ENCODE assay signal across 9 cellular contexts in genomic region chr13:74026753-74027152, GRCh38.
DNase-seq lines count a peak whose midpoint lies in the region; ATAC-seq and TF ChIP-seq lines count a peak whose summit lies in the region.
"Had no signal": no experiment of that assay in that cellular context is flagged by ENCODE, and none has a peak within 500 bp of the region (broad histone marks: within the 10 kb centered on the region; RNA-seq: fewer than 3 reads in every experiment).

No MANE protein-coding gene starts in this region.

- no peak for TF ChIP-seq POLR2A in ovary (IDR thresholded peaks at IDR 0.05)

- no peak overlapping the region for H3K4me3 ChIP-seq in colonic mucosa
- H3K4me3 ChIP-seq in psoas muscle = no peak overlapping the region
- no peak overlapping the region for H3K4me3 ChIP-seq in ovary
- H3K4me3 ChIP-seq: adrenal gland had no signal

- DNase-seq in activated CD4-positive, CD25-positive, alpha-beta regulatory T cell (lab: John Stamatoyannopoulos, UW) = peak; percentile 17 to 46 (median 34)
- DNase-seq in colonic mucosa (peak; percentile 31), SIG-M5 treated with dmso at 0.1 percent for 504 hours (lab: John Stamatoyannopoulos, UW; ENCODE audit: unreplicated experiment) (no peak), psoas muscle (no peak), ovary (no peak)
- DNase-seq in stimulated activated CD4-positive, alpha-beta T cell treated with anti-CD3 and anti-CD28 coated beads, Interleukin-4, amount 100 ng/mL, for 1 hour = peak; percentile 52

- TF ChIP-seq EP300 in ovary (IDR thresholded peaks at IDR 0.05) = no peak

- H3K36me3 ChIP-seq in colonic mucosa = no peaks in the 10 kb centered on the region
- H3K36me3 ChIP-seq in psoas muscle (ENCODE audit: insufficient read depth in 1 of 2, low read depth in 1 of 2) = no peaks in the 10 kb centered on the region
- no peaks in the 10 kb centered on the region for H3K36me3 ChIP-seq in ovary
- H3K36me3 ChIP-seq: adrenal gland had no signal

- H3K4me1 ChIP-seq in colonic mucosa (no peaks in the 10 kb centered on the region), psoas muscle (no peaks in the 10 kb centered on the region), ovary (ENCODE audit: insufficient read depth) (no peaks in the 10 kb centered on the region)
- H3K4me1 ChIP-seq: adrenal gland had no signal

- H3K9me3 ChIP-seq in colonic mucosa (no peaks in the 10 kb centered on the region), psoas muscle (no peaks in the 10 kb centered on the region), ovary (no peaks in the 10 kb centered on the region)
- H3K9me3 ChIP-seq: adrenal gland had no signal

- WGBS in psoas muscle, 3 donors = 52 to 64% (median 60%) methylated on average over 4 of the region's 4 CpGs
- 74 to 77% (median 75%) methylated on average over 4 of the region's 4 CpGs for WGBS in ovary, 3 donors

- intact Hi-C loops in colonic mucosa (cut with DNase I) = no loop called here
- intact Hi-C loops in psoas muscle (cut with DNase I) = no loop called here
- intact Hi-C loops in ovary (cut with DNase I) = no loop called here

- H3K27ac ChIP-seq in colonic mucosa (no peak overlapping the region), psoas muscle (no peak overlapping the region), ovary (no peak overlapping the region)
- H3K27ac ChIP-seq: adrenal gland had no signal

- peak overlapping the region in 1 of 2 donors; percentile 6 for H3K9ac ChIP-seq in colonic mucosa (ENCODE audit: low read depth in 2 of 2, low read length in 2 of 2)

- TF ChIP-seq CTCF in colonic mucosa (IDR thresholded peaks at IDR 0.05) (no peak), psoas muscle (IDR thresholded peaks at IDR 0.05) (no peak), ovary (IDR thresholded peaks at IDR 0.05) (no peak)

- peak; percentile 90 for ATAC-seq in GM19025 (IDR thresholded peaks at IDR 0.05; ENCODE audit: low read depth, unreplicated experiment)
- peak; percentile 87 for ATAC-seq in HG03097 (IDR thresholded peaks at IDR 0.05; ENCODE audit: low FRiP score, unreplicated experiment)
- no peak for ATAC-seq in psoas muscle

- no peaks in the 10 kb centered on the region for H3K27me3 ChIP-seq in colonic mucosa
- H3K27me3 ChIP-seq in psoas muscle (ENCODE audit: insufficient read depth in 3 of 3, low read length in 2 of 3) = no peaks in the 10 kb centered on the region
- H3K27me3 ChIP-seq in ovary = no peaks in the 10 kb centered on the region
- H3K27me3 ChIP-seq: adrenal gland had no signal

Comparison
In these comparisons a context has a peak if more than half of its experiments do, and no peak if none do; other contexts are left out.
1. ATAC-seq: peak in GM19025 (single experiment) and HG03097 (single experiment); none in psoas muscle (0 of 4).
2. DNase-seq: peak in activated CD4-positive, CD25-positive, alpha-beta regulatory T cell (4 of 4), colonic mucosa (single experiment) and stimulated activated CD4-positive, alpha-beta T cell treated with anti-CD3 and anti-CD28 coated beads, Interleukin-4, amount 100 ng/mL, for 1 hour (single experiment); none in SIG-M5 treated with dmso at 0.1 percent for 504 hours (single experiment), psoas muscle (0 of 2) and ovary (0 of 5).